In genomic region chr5:33322632-33323031, GRCh38 we compare ENCODE assay signal across 15 cellular contexts.
DNase-seq lines count a peak whose midpoint lies in the region; ATAC-seq and TF ChIP-seq lines count a peak whose summit lies in the region.
"Had no signal": no experiment of that assay in that cellular context is flagged by ENCODE, and none has a peak within 500 bp of the region (broad histone marks: within the 10 kb centered on the region; RNA-seq: fewer than 3 reads in every experiment).

No MANE protein-coding gene starts in this region.

- H3K4me3 ChIP-seq in ACC112 (ENCODE audit: low read depth, low read length) = no peak overlapping the region
- H3K4me3 ChIP-seq in adipocyte (ENCODE audit: low read length) = peak overlapping the region; percentile 63
- no peak overlapping the region for H3K4me3 ChIP-seq in heart right ventricle
- H3K4me3 ChIP-seq in skeletal muscle cell (ENCODE audit: low read depth, low read length) = no peak overlapping the region
- no peak overlapping the region for H3K4me3 ChIP-seq in effector memory CD4-positive, alpha-beta T cell (ENCODE audit: insufficient read depth, low read depth, low read length, poor library complexity, severe bottlenecking)

- intact Hi-C loops in heart right ventricle (cut with DNase I) = no loop called here

- DNase-seq in adipocyte (ENCODE audit: low read depth) (no peak), heart right ventricle (no peak), skeletal muscle cell (ENCODE audit: low read depth) (peak; percentile 81)
- no peak for DNase-seq in effector memory CD4-positive, alpha-beta T cell
- DNase-seq: C1 segment of cervical spinal cord, DND-41, KBM-7, NCI-H1436 treated with DMSO at 0.1 percent for 48 hours, NCI-H2081, NCI-H510A treated with DMSO at 0.1 percent for 48 hours, SIG-M5 had no signal

- ATAC-seq in heart right ventricle (peak in 5 of 8 donors; percentile 33 to 62 (median 51)), HG02798 (IDR thresholded peaks at IDR 0.05; ENCODE audit: poor library complexity, unreplicated experiment) (no peak), HG03565 (IDR thresholded peaks at IDR 0.05; ENCODE audit: unreplicated experiment) (no peak)
- ATAC-seq: HCT116 had no signal

- peak overlapping the region; percentile 79 for H3K9ac ChIP-seq in adipocyte (ENCODE audit: low read length)

- no peaks in the 10 kb centered on the region for H3K27me3 ChIP-seq in ACC112 (ENCODE audit: insufficient read depth, low read length)
- H3K27me3 ChIP-seq in adipocyte (replicated peaks; ENCODE audit: control insufficient read depth, insufficient read depth, low read length) = no peaks in the 10 kb centered on the region
- H3K27me3 ChIP-seq in heart right ventricle = no peaks in the 10 kb centered on the region
- no peaks in the 10 kb centered on the region for H3K27me3 ChIP-seq in effector memory CD4-positive, alpha-beta T cell (replicated peaks; ENCODE audit: control insufficient read depth, insufficient read depth, low read length, poor library complexity, severe bottlenecking)

- no peaks in the 10 kb centered on the region for H3K9me3 ChIP-seq in adipocyte (ENCODE audit: control insufficient read depth, low read length)
- H3K9me3 ChIP-seq in heart right ventricle = no peaks in the 10 kb centered on the region
- no peaks in the 10 kb centered on the region for H3K9me3 ChIP-seq in effector memory CD4-positive, alpha-beta T cell (ENCODE audit: control insufficient read depth, low read length)

- no peaks in the 10 kb centered on the region for H3K36me3 ChIP-seq in ACC112 (ENCODE audit: insufficient read depth, low read length)
- no peaks in the 10 kb centered on the region for H3K36me3 ChIP-seq in adipocyte (ENCODE audit: control insufficient read depth, insufficient read depth, low read length, severe bottlenecking)
- no peaks in the 10 kb centered on the region for H3K36me3 ChIP-seq in heart right ventricle
- H3K36me3 ChIP-seq in effector memory CD4-positive, alpha-beta T cell (ENCODE audit: control insufficient read depth, insufficient read depth, low read length) = no peaks in the 10 kb centered on the region

- H3K79me2 ChIP-seq in ACC112 (ENCODE audit: control insufficient read depth, insufficient read depth, low read length, unreplicated experiment) = no peaks in the 10 kb centered on the region

- no peak overlapping the region for H2AFZ ChIP-seq in ACC112 (ENCODE audit: low read length, unreplicated experiment)

- WGBS in heart right ventricle, 2 donors = 86 to 93% methylated on average over 4 of the region's 4 CpGs

- peaks cover 47% of the 10 kb centered on the region for H3K4me1 ChIP-seq in ACC112 (ENCODE audit: control insufficient read depth, insufficient read depth, low read length, unreplicated experiment)
- H3K4me1 ChIP-seq in adipocyte (ENCODE audit: control insufficient read depth, insufficient read depth, low read length) = peaks cover 69% of the 10 kb centered on the region
- H3K4me1 ChIP-seq in heart right ventricle = peaks cover 0 to 23% (median 0%) of the 10 kb centered on the region in 9 donors
- H3K4me1 ChIP-seq in effector memory CD4-positive, alpha-beta T cell (ENCODE audit: control insufficient read depth, insufficient read depth, low read length, poor library complexity, severe bottlenecking) = no peaks in the 10 kb centered on the region

- TF ChIP-seq CTCF in heart right ventricle (IDR thresholded peaks at IDR 0.05) = no peak

- H3K27ac ChIP-seq in ACC112 (ENCODE audit: low read depth, low read length) = peak overlapping the region; percentile 100
- H3K27ac ChIP-seq in heart right ventricle = peak overlapping the region in 6 of 10 donors; percentile 4 to 70 (median 32)
- H3K27ac ChIP-seq in effector memory CD4-positive, alpha-beta T cell (ENCODE audit: insufficient read depth, low read length, poor library complexity, severe bottlenecking) = no peak overlapping the region

Comparison
In these comparisons a context has a peak if more than half of its experiments do, and no peak if none do; other contexts are left out.
1. ATAC-seq: peak in heart right ventricle (5 of 8); none in HG02798 (single experiment) and HG03565 (single experiment).